Comparison of ENCODE assay signal across 22 cellular contexts in the genomic region with DNA sequence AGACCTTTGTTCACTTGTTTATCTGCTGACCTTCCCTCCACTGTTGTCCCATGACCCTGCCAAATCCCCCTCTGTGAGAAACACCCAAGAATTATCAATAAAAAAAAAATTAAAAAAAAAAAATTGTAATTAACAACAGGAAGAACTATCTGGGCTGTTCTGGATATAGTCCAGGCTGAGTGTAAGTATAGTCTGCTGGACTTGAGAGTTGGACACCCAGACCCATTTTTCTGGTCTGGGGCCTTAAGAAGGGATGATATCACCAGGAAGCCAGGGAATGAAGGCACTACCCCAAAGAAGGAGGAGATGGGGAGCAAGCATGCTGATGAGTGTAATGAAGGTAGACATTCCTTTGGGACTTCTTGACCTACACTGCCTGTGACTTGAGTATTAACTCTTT.
A peak's percentile ranks its signal among the peaks of the same experiment; 100 is the strongest.
DNase-seq lines count a peak whose midpoint lies in the region; ATAC-seq and TF ChIP-seq lines count a peak whose summit lies in the region.
"Had no signal": no experiment of that assay in that cellular context is flagged by ENCODE, and none has a peak within 500 bp of the region (broad histone marks: within the 10 kb centered on the region; RNA-seq: fewer than 3 reads in every experiment).

No MANE protein-coding gene starts in this region.

- H4K8ac ChIP-seq in mesenchymal stem cell (ENCODE audit: low read length) = no peak overlapping the region

- no peak overlapping the region for H2BK120ac ChIP-seq in mesenchymal stem cell (ENCODE audit: low read depth, low read length)

- no peaks in the 10 kb centered on the region for H3K79me1 ChIP-seq in mesenchymal stem cell (replicated peaks; ENCODE audit: low read length, poor library complexity, severe bottlenecking)

- no peak for TF ChIP-seq POLR2A in vagina (IDR thresholded peaks at IDR 0.05)

- H4K91ac ChIP-seq in mesenchymal stem cell (ENCODE audit: low read length) = no peak overlapping the region

- intact Hi-C loops in right cardiac atrium (cut with DNase I) (no loop called here), left ventricle myocardium inferior (cut with micrococcal nuclease) (no loop called here), vagina (cut with DNase I) (no loop called here)

- H2BK5ac ChIP-seq in mesenchymal stem cell (ENCODE audit: low read depth, low read length, poor library complexity, severe bottlenecking) = no peak overlapping the region

- H3K4me3 ChIP-seq in right cardiac atrium (ENCODE audit: low read length) = no peak overlapping the region
- H3K4me3 ChIP-seq in left ventricle myocardium inferior = no peak overlapping the region
- H3K4me3 ChIP-seq in mesenchymal stem cell (ENCODE audit: insufficient read depth in 1 of 2, low read depth in 1 of 2, low read length in 2 of 2) = no peak overlapping the region
- H3K4me3 ChIP-seq in vagina = no peak overlapping the region
- H3K4me3 ChIP-seq: SJSA1 had no signal

- no peak overlapping the region for H3K18ac ChIP-seq in mesenchymal stem cell (ENCODE audit: low read depth in 1 of 2, low read length in 2 of 2)

- H3K4ac ChIP-seq in mesenchymal stem cell (ENCODE audit: low read depth in 1 of 2, low read length in 2 of 2) = no peak overlapping the region

- peaks cover 11% of the 10 kb centered on the region for H3K4me1 ChIP-seq in right cardiac atrium (ENCODE audit: control insufficient read depth, insufficient read depth, low read length)
- peaks cover 57% of the 10 kb centered on the region for H3K4me1 ChIP-seq in left ventricle myocardium inferior
- H3K4me1 ChIP-seq in mesenchymal stem cell (ENCODE audit: control insufficient read depth, insufficient read depth, low read depth, low read length) = peaks cover 9% of the 10 kb centered on the region
- peaks cover 39% of the 10 kb centered on the region for H3K4me1 ChIP-seq in vagina

- H3K9ac ChIP-seq in mesenchymal stem cell (ENCODE audit: low read length) = no peak overlapping the region

- DNase-seq in right cardiac atrium (no peak), left ventricle myocardium inferior (no peak), RPMI7951 (ENCODE audit: low read depth) (peak; percentile 35), mesenchymal stem cell (peak; percentile 41), vagina (ENCODE audit: extremely low spot score in 2 of 2) (no peak), cerebellar nuclear complex (lab: John Stamatoyannopoulos, UW) (no peak)
- DNase-seq in activated CD8-positive, alpha-beta memory T cell treated with anti-CD3 and anti-CD28 coated beads, Interleukin-2, amount 50 U/mL, for 4 hours = no peak
- DNase-seq: DMS53, EL, GF-D8, GOT3, HCEC 1CT, MM.1S, NCI-H1048, NCI-H1417 treated with DMSO at 0.1 percent for 48 hours, NCI-H187 treated with DMSO at 0.1 percent for 48 hours, NCI-H2107, NCI-H748 treated with DMSO at 0.1 percent for 48 hours, SW 1271 had no signal

- peak overlapping the region; percentile 78 for H3K27ac ChIP-seq in right cardiac atrium (ENCODE audit: low read length)
- H3K27ac ChIP-seq in left ventricle myocardium inferior (replicated peaks) = no peak overlapping the region
- no peak overlapping the region for H3K27ac ChIP-seq in mesenchymal stem cell (ENCODE audit: low read length, poor library complexity, severe bottlenecking)
- H3K27ac ChIP-seq in vagina = peak overlapping the region; percentile 64
- H3K27ac ChIP-seq: SJSA1 had no signal

- H2BK12ac ChIP-seq in mesenchymal stem cell (ENCODE audit: low read length in 2 of 2) = no peak overlapping the region

- no peak overlapping the region for H3K14ac ChIP-seq in mesenchymal stem cell (ENCODE audit: low read length in 2 of 2)

- H3K4me2 ChIP-seq in mesenchymal stem cell (ENCODE audit: low read length, poor library complexity, severe bottlenecking) = no peak overlapping the region

- H3K9me3 ChIP-seq in right cardiac atrium (ENCODE audit: control insufficient read depth, low read length) (no peaks in the 10 kb centered on the region), left ventricle myocardium inferior (replicated peaks) (no peaks in the 10 kb centered on the region), mesenchymal stem cell (ENCODE audit: control insufficient read depth, low read length) (no peaks in the 10 kb centered on the region), vagina (no peaks in the 10 kb centered on the region)
- H3K9me3 ChIP-seq: SJSA1 had no signal

- H3K36me3 ChIP-seq in left ventricle myocardium inferior (no peaks in the 10 kb centered on the region), mesenchymal stem cell (ENCODE audit: control insufficient read depth in 1 of 2, insufficient read depth in 2 of 2, low read depth in 1 of 2, low read length in 2 of 2) (no peaks in the 10 kb centered on the region), vagina (no peaks in the 10 kb centered on the region)
- H3K36me3 ChIP-seq: SJSA1 had no signal

- no peak overlapping the region for H2AK5ac ChIP-seq in mesenchymal stem cell (ENCODE audit: low read length, severe bottlenecking)

- ATAC-seq in right cardiac atrium = no peak
- no peak for ATAC-seq in HG03432 (IDR thresholded peaks at IDR 0.05; ENCODE audit: unreplicated experiment)
- ATAC-seq: Right ventricle myocardium inferior had no signal

- H3K27me3 ChIP-seq in right cardiac atrium (ENCODE audit: control insufficient read depth, insufficient read depth) (no peaks in the 10 kb centered on the region), left ventricle myocardium inferior (ENCODE audit: low read depth) (no peaks in the 10 kb centered on the region), mesenchymal stem cell (ENCODE audit: control insufficient read depth in 1 of 2, insufficient read depth in 1 of 2, low read length in 2 of 2) (no peaks in the 10 kb centered on the region), vagina (no peaks in the 10 kb centered on the region)
- H3K27me3 ChIP-seq: SJSA1 had no signal

- no peak overlapping the region for H2BK15ac ChIP-seq in mesenchymal stem cell (ENCODE audit: low read depth, poor library complexity, severe bottlenecking)

- H2AFZ ChIP-seq in mesenchymal stem cell (ENCODE audit: low read depth, low read length) = no peak overlapping the region

- no peak for TF ChIP-seq CTCF in left ventricle myocardium inferior (IDR thresholded peaks at IDR 0.05; ENCODE audit: borderline replicate concordance)
- no peak for TF ChIP-seq CTCF in vagina (IDR thresholded peaks at IDR 0.05)

- no peak overlapping the region for H3K23ac ChIP-seq in mesenchymal stem cell (ENCODE audit: low read length in 2 of 2)

Comparison
In these comparisons a context has a peak if more than half of its experiments do, and no peak if none do; other contexts are left out.
1. H3K27ac ChIP-seq: peak in right cardiac atrium (single experiment) and vagina (single experiment); none in left ventricle myocardium inferior (single experiment) and mesenchymal stem cell (single experiment).
2. DNase-seq: peak in RPMI7951 (single experiment) and mesenchymal stem cell (single experiment); none in right cardiac atrium (0 of 3), left ventricle myocardium inferior (single experiment), vagina (0 of 2), activated CD8-positive, alpha-beta memory T cell treated with anti-CD3 and anti-CD28 coated beads, Interleukin-2, amount 50 U/mL, for 4 hours (single experiment) and cerebellar nuclear complex (0 of 2).